ENCODE assay signal across 8 cellular contexts in the genomic region with DNA sequence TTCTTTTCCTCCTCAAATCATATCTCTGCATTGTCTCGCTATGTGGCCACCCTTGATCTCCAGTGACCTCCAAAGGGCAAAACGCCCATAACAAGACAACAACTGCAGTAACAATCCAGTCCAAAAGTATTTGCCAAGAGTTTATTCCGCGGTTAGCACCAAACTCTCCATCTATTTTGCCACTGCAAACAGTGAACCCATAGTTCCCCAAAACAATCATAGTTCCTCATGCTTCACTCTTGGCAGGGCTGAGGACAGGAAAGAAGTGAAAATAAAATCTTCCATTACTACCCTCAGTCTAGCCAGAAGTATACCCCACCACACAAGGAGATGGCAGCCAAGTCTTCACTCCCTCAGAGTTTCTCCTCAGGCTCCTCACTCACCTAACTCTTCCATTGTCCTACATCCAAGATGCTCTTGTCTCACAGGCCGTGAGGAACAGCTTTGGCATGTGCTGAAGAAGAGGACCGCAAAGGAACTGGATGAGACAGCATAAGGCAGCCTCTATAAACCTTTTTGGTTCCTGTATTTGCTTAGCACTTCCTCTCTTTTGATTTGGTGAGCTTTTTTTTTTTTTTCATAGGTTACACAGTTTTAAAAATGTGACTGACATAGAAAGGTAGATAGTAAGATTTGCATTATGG. TPM values are rescaled to one million over a fixed set of nuclear protein-coding genes. Genes with fewer than 3 reads are reported as not detected.
DNase-seq lines count a peak whose midpoint lies in the region; ATAC-seq and TF ChIP-seq lines count a peak whose summit lies in the region.

LPXN (minus strand) TSS at position 480 of the 644 bp plus-strand sequence; CDS start at position 396, 84 bp downstream.

- H3K36me3 ChIP-seq in SJSA1 = peaks cover 18% of the 10 kb centered on the region
- H3K36me3 ChIP-seq in adrenal gland (replicated peaks in 1 of 2) = no peaks in the 10 kb centered on the region
- H3K36me3 ChIP-seq in lower lobe of right lung = no peaks in the 10 kb centered on the region
- peaks cover 0 to 2% of the 10 kb centered on the region in 2 donors for H3K36me3 ChIP-seq in stomach smooth muscle (ENCODE audit: control insufficient read depth in 2 of 2, insufficient read depth in 2 of 2, low read length in 2 of 2)

- H3K4me3 Mint-ChIP-seq in endothelial cell (ENCODE audit: unreplicated experiment) = no peak within 1 kb of the TSS

- 60 to 63% (median 61%) methylated on average over 6 of the region's 6 CpGs for WGBS in adrenal gland, 4 donors

- H3K27me3 ChIP-seq in SJSA1 (replicated peaks) (no peaks in the 10 kb centered on the region), adrenal gland (no peaks in the 10 kb centered on the region), lower lobe of right lung (ENCODE audit: low read depth) (no peaks in the 10 kb centered on the region), stomach smooth muscle (ENCODE audit: control insufficient read depth in 1 of 2, insufficient read depth in 2 of 2, low read length in 2 of 2) (no peaks in the 10 kb centered on the region)

- DNase-seq in SJSA1 (ENCODE audit: low read depth in 1 of 2, low spot score in 2 of 2) (no peak), adrenal gland (peak in 4 of 7 donors; percentile 15 to 45 (median 28)), lower lobe of right lung (no peak), 8988T (no peak), endothelial cell (ENCODE audit: low spot score) (no peak)

- peaks cover 24% of the 10 kb centered on the region for H3K4me1 Mint-ChIP-seq in endothelial cell (ENCODE audit: unreplicated experiment)

- TF ChIP-seq POLR2A in adrenal gland (IDR thresholded peaks at IDR 0.05) = no peak

- no peak within 1 kb of the TSS for H3K4me3 ChIP-seq in SJSA1
- peak within 1 kb of the TSS in 1 of 4 donors; percentile 29 for H3K4me3 ChIP-seq in adrenal gland
- peak within 1 kb of the TSS; percentile 72 for H3K4me3 ChIP-seq in lower lobe of right lung
- no peak within 1 kb of the TSS for H3K4me3 ChIP-seq in stomach smooth muscle (ENCODE audit: low read length in 2 of 2)

- H3K27me3 Mint-ChIP-seq in endothelial cell (ENCODE audit: unreplicated experiment) = peaks cover 20% of the 10 kb centered on the region

- ATAC-seq in GM18861 (IDR thresholded peaks at IDR 0.05; ENCODE audit: unreplicated experiment) = peak; percentile 8
- no peak for ATAC-seq in lower lobe of right lung
- ATAC-seq in HG03439 (IDR thresholded peaks at IDR 0.05; ENCODE audit: unreplicated experiment) = no peak

- H3K9ac ChIP-seq in stomach smooth muscle (ENCODE audit: low read length in 2 of 2) = peak within 1 kb of the TSS in 1 of 2 donors; percentile 100

- peaks cover 26% of the 10 kb centered on the region for H3K4me1 ChIP-seq in SJSA1 (replicated peaks)
- peaks cover 10 to 52% of the 10 kb centered on the region in 2 donors for H3K4me1 ChIP-seq in adrenal gland (replicated peaks in 1 of 2)
- peaks cover 57% of the 10 kb centered on the region for H3K4me1 ChIP-seq in lower lobe of right lung
- H3K4me1 ChIP-seq in stomach smooth muscle (ENCODE audit: control insufficient read depth, insufficient read depth, low read length) = peaks cover 13% of the 10 kb centered on the region

- H3K9me3 Mint-ChIP-seq in endothelial cell (ENCODE audit: unreplicated experiment) = no peaks in the 10 kb centered on the region

- intact Hi-C loops in adrenal gland (cut with DNase I) (no loop called here), lower lobe of right lung (cut with DNase I) (no loop called here)

- TF ChIP-seq CTCF in adrenal gland (IDR thresholded peaks at IDR 0.05) (no peak), lower lobe of right lung (IDR thresholded peaks at IDR 0.05) (no peak), endothelial cell (IDR thresholded peaks at IDR 0.05; ENCODE audit: unreplicated experiment) (no peak)

- no peak within 1 kb of the TSS for H3K27ac Mint-ChIP-seq in endothelial cell (ENCODE audit: unreplicated experiment)

- H3K9me3 ChIP-seq in SJSA1 (replicated peaks) = no peaks in the 10 kb centered on the region
- no peaks in the 10 kb centered on the region for H3K9me3 ChIP-seq in adrenal gland (replicated peaks in 1 of 3)
- no peaks in the 10 kb centered on the region for H3K9me3 ChIP-seq in lower lobe of right lung
- H3K9me3 ChIP-seq in stomach smooth muscle (ENCODE audit: control insufficient read depth in 2 of 2, low read length in 2 of 2) = no peaks in the 10 kb centered on the region

- peaks cover 17% of the 10 kb centered on the region for H3K36me3 Mint-ChIP-seq in endothelial cell (ENCODE audit: low read depth, unreplicated experiment)

- H3K27ac ChIP-seq in SJSA1 (peak within 1 kb of the TSS; percentile 100), adrenal gland (peak within 1 kb of the TSS; percentile 63 to 100 (median 99)), lower lobe of right lung (peak within 1 kb of the TSS; percentile 98), stomach smooth muscle (ENCODE audit: low read length) (peak within 1 kb of the TSS; percentile 24)

RNA-seq across cellular contexts. Expression of gene LPXN, which starts in this region (rescaled TPM):
- total RNA-seq in SJSA1 (2014; rRNA removed; shearing (Covaris generic)) = 4.0 and 4.9 TPM in 2 replicates
- total RNA-seq in adrenal gland (10 to 100 TPM in 4 of 8 donors, 1 to 10 TPM in 4; 3.1 to 15.1 (median 10.2) TPM), lower lobe of right lung (71.6 TPM), endothelial cell (ENCODE audit: unreplicated experiment) (5.0 TPM)
- 10 to 100 TPM in 2 of 3 donors, 1 to 10 TPM in 1; 9.5 to 24.5 (median 11.3) TPM for polyA plus RNA-seq in adrenal gland

Comparison
In these comparisons a context has a peak if more than half of its experiments do, and no peak if none do; other contexts are left out.
1. DNase-seq: peak in adrenal gland (4 of 7); none in SJSA1 (0 of 2), lower lobe of right lung (single experiment), 8988T (single experiment) and endothelial cell (single experiment).
2. H3K27ac ChIP-seq: peak in every context shown above with its lines; median percentile 100 in SJSA1; 99 in adrenal gland; 98 in lower lobe of right lung; 24 in stomach smooth muscle.